Comparison of ENCODE assay signal across 8 cellular contexts in genomic region chr2:90237923-90238361, GRCh38.
DNase-seq lines count a peak whose midpoint lies in the region; ATAC-seq and TF ChIP-seq lines count a peak whose summit lies in the region.
"Not testable (repeated sequence)": the region's sequence is repeated elsewhere in the genome, so short reads cannot be mapped to it uniquely, and the experiment has no call there.

No MANE protein-coding gene starts in this region.

- not testable (repeated sequence) for TF ChIP-seq EP300 in upper lobe of left lung (IDR thresholded peaks at IDR 0.05)

- H3K36me3 Mint-ChIP-seq in HFFc6 (ENCODE audit: low read depth); activated naive CD8-positive, alpha-beta T cell treated with anti-CD3 and anti-CD28 coated beads for 36 hours: not testable (repeated sequence)

- not testable (repeated sequence) for TF ChIP-seq POLR2A in upper lobe of left lung (IDR thresholded peaks at IDR 0.05)

- not testable (repeated sequence) for H4K20me1 ChIP-seq in OCI-LY1 (ENCODE audit: insufficient read depth, low read length)

- H3K9ac ChIP-seq in OCI-LY1 (ENCODE audit: low read length); parathyroid adenoma: not testable (repeated sequence)

- not testable (repeated sequence) for H3K9me3 Mint-ChIP-seq in HFFc6; activated naive CD8-positive, alpha-beta T cell treated with anti-CD3 and anti-CD28 coated beads for 36 hours

- WGBS in upper lobe of left lung, 2 donors: 23 to 33% methylated on average over 26 to 28 of the region's 31 CpGs

- not testable (repeated sequence) for H3K79me2 ChIP-seq in OCI-LY1 (ENCODE audit: insufficient read depth, low read length); parathyroid adenoma

- H3K27me3 Mint-ChIP-seq in HFFc6 (ENCODE audit: insufficient read depth); activated naive CD8-positive, alpha-beta T cell treated with anti-CD3 and anti-CD28 coated beads for 36 hours: not testable (repeated sequence)

- H3K4me1 Mint-ChIP-seq in HFFc6 (ENCODE audit: low read depth); activated naive CD8-positive, alpha-beta T cell treated with anti-CD3 and anti-CD28 coated beads for 36 hours: not testable (repeated sequence)

- H3K4me2 ChIP-seq in OCI-LY1 (ENCODE audit: low read length); parathyroid adenoma (ENCODE audit: low read length): not testable (repeated sequence)

- H2AFZ ChIP-seq in OCI-LY1 (ENCODE audit: low read length); parathyroid adenoma: not testable (repeated sequence)

- not testable (repeated sequence) for H3K36me3 ChIP-seq in OCI-LY1 (ENCODE audit: insufficient read depth, low read length); parathyroid adenoma (ENCODE audit: control insufficient read depth, insufficient read depth, low read length); upper lobe of left lung

- not testable (repeated sequence) for H3K27ac Mint-ChIP-seq in HFFc6; activated naive CD8-positive, alpha-beta T cell treated with anti-CD3 and anti-CD28 coated beads for 36 hours

- H3K27ac ChIP-seq in OCI-LY1 (ENCODE audit: low read depth, low read length, poor library complexity, severe bottlenecking); parathyroid adenoma; upper lobe of left lung: not testable (repeated sequence)

- not testable (repeated sequence) for H3K9me2 ChIP-seq in OCI-LY1 (ENCODE audit: low read depth, low read length)

- H3K4me3 ChIP-seq in OCI-LY1 (ENCODE audit: low read depth, low read length, poor library complexity, severe bottlenecking); fibroblast of pulmonary artery (replicated peaks; ENCODE audit: low read depth, low read length); parathyroid adenoma (ENCODE audit: low read depth, low read length); upper lobe of left lung: not testable (repeated sequence)

- DNase-seq in CD1c-positive myeloid dendritic cell (ENCODE audit: extremely low spot score) (peak; percentile 2), HFFc6 (peak; percentile 52), fibroblast of pulmonary artery (ENCODE audit: low read depth) (peak; percentile 2), kidney tubule cell (ENCODE audit: low spot score) (peak; percentile 52), upper lobe of left lung (peak; percentile 50 to 92)
- DNase-seq in activated naive CD8-positive, alpha-beta T cell treated with anti-CD3 and anti-CD28 coated beads for 36 hours: peak; percentile 9

- not testable (repeated sequence) for H3F3A ChIP-seq in OCI-LY1 (ENCODE audit: insufficient read depth, low read length)

- not testable (repeated sequence) for H3K4me1 ChIP-seq in OCI-LY1 (ENCODE audit: insufficient read depth, low read length, severe bottlenecking); parathyroid adenoma; upper lobe of left lung

- not testable (repeated sequence) for ATAC-seq in upper lobe of left lung (ENCODE audit: low FRiP score in 2 of 2)

- TF ChIP-seq CTCF in HFFc6 (IDR thresholded peaks at IDR 0.05): peak; percentile 36
- TF ChIP-seq CTCF in OCI-LY1 (IDR thresholded peaks at IDR 0.05; ENCODE audit: low read length): peak; percentile 53; the same call in 1 of the 2 replicates
- not testable (repeated sequence) for TF ChIP-seq CTCF in fibroblast of pulmonary artery (IDR thresholded peaks at IDR 0.05; ENCODE audit: low read length, missing control alignments)
- peak; percentile 35 for TF ChIP-seq CTCF in parathyroid adenoma (IDR thresholded peaks at IDR 0.05)
- peak in 1 of 6 experiments; percentile 16 for TF ChIP-seq CTCF in upper lobe of left lung (IDR thresholded peaks at IDR 0.05)

- not testable (repeated sequence) for H3K4me3 Mint-ChIP-seq in HFFc6; activated naive CD8-positive, alpha-beta T cell treated with anti-CD3 and anti-CD28 coated beads for 36 hours

- H3K27me3 ChIP-seq in OCI-LY1 (ENCODE audit: insufficient read depth, low read length); parathyroid adenoma (ENCODE audit: control insufficient read depth, insufficient read depth, low read length); upper lobe of left lung: not testable (repeated sequence)

- H3K9me3 ChIP-seq in OCI-LY1 (ENCODE audit: low read length); parathyroid adenoma (ENCODE audit: control insufficient read depth, low read length); upper lobe of left lung: not testable (repeated sequence)

Comparison
In these comparisons a context has a peak if more than half of its experiments do, and no peak if none do; other contexts are left out.
1. DNase-seq: peak in every context shown above with its lines; median percentile 71 in upper lobe of left lung; 52 in HFFc6; 52 in kidney tubule cell; 9 in activated naive CD8-positive, alpha-beta T cell treated with anti-CD3 and anti-CD28 coated beads for 36 hours; 2 in CD1c-positive myeloid dendritic cell; 2 in fibroblast of pulmonary artery.